Comparison of ENCODE assay signal across 29 cellular contexts in genomic region chr13:46771693-46772092, GRCh38.
"Had no signal": no experiment of that assay in that cellular context is flagged by ENCODE, and none has a peak within 500 bp of the region (broad histone marks: within the 10 kb centered on the region; RNA-seq: fewer than 3 reads in every experiment).

No MANE protein-coding gene starts in this region.

- H3K9me3 ChIP-seq: stomach, suprapubic skin, testis, thoracic aorta, thyroid gland, tibial artery, tibial nerve, transverse colon, upper lobe of left lung, upper lobe of right lung, uterus, vagina had no signal

- ATAC-seq: stimulated activated effector memory CD8-positive, alpha-beta T cell treated with anti-CD3 and anti-CD28 coated beads, Interleukin-12 subunit alpha, Interleukin-12 subunit beta, amount 100 ng/mL, for 72 hours; stimulated activated memory B cell treated with anti-CD40 and anti-IgM and Interleukin-4, amounts not matched to agents 10 μg/mL and 1 μg/mL and 100 μg/mL, for 72 hours; stimulated activated naive B cell treated with anti-CD40 and anti-IgM and Interleukin-4, amounts not matched to agents 10 μg/mL and 1 μg/mL and 100 μg/mL, for 72 hours; stimulated activated naive CD8-positive, alpha-beta T cell treated with anti-CD3 and anti-CD28 coated beads, Interleukin-15, amount 100 ng/mL, for 72 hours; stimulated activated naive CD8-positive, alpha-beta T cell treated with anti-CD3 and anti-CD28 coated beads, Interleukin-15, Interleukin-2, amounts not matched to agents 100 U/mL and 50 U/mL, for 24 hours; upper lobe of right lung had no signal

- H3K4me1 Mint-ChIP-seq: stimulated activated effector memory CD8-positive, alpha-beta T cell treated with anti-CD3 and anti-CD28 coated beads, Interleukin-12 subunit alpha, Interleukin-12 subunit beta, amount 100 ng/mL, for 72 hours; stimulated activated memory B cell treated with anti-CD40 and anti-IgM and Interleukin-4, amounts not matched to agents 10 μg/mL and 1 μg/mL and 100 μg/mL, for 72 hours; stimulated activated naive B cell treated with anti-CD40 and anti-IgM and Interleukin-4, amounts not matched to agents 10 μg/mL and 1 μg/mL and 100 μg/mL, for 72 hours; stimulated activated naive CD8-positive, alpha-beta T cell treated with anti-CD3 and anti-CD28 coated beads, Interleukin-15, amount 100 ng/mL, for 72 hours had no signal

- H3K27me3 ChIP-seq: stomach, suprapubic skin, testis, thyroid gland, tibial artery, tibial nerve, transverse colon, upper lobe of left lung, upper lobe of right lung, uterus, vagina had no signal

- H3K4me3 ChIP-seq: stomach, suprapubic skin, testis, thoracic aorta, thyroid gland, tibial artery, tibial nerve, transverse colon, upper lobe of left lung, upper lobe of right lung, uterus, vagina had no signal

- H3K27ac ChIP-seq: stomach, suprapubic skin, testis, tibial nerve, transverse colon, upper lobe of left lung, upper lobe of right lung, uterus, vagina had no signal

- DNase-seq: stimulated activated CD4-positive, alpha-beta T cell treated with anti-CD3 and anti-CD28 coated beads, Interleukin-2, amount 100 ng/mL, for 48 hours; stimulated activated CD4-positive, alpha-beta T cell treated with anti-CD3 and anti-CD28 coated beads, Interleukin-4, amount 100 ng/mL, for 1 hour; stimulated activated CD4-positive, alpha-beta T cell treated with anti-CD3 and anti-CD28 coated beads, Interleukin-4, amount 100 ng/mL, for 24 hours; stimulated activated CD4-positive, alpha-beta T cell treated with anti-CD3 and anti-CD28 coated beads, Interleukin-4, amount 100 ng/mL, for 4 hours; stimulated activated CD8-positive, alpha-beta memory T cell treated with anti-CD3 and anti-CD28 coated beads, Interleukin-4, amount 100 ng/mL, for 48 hours; stimulated activated naive B cell treated with anti-CD40 and anti-IgM and Interleukin-4, amounts not matched to agents 10 μg/mL and 1 μg/mL and 100 μg/mL, for 72 hours; stimulated activated naive CD4-positive, alpha-beta T cell; stimulated activated naive CD4-positive, alpha-beta T cell treated with Interleukin-2 at 50 U/mL for 16 hours; stimulated activated naive CD8-positive, alpha-beta T cell treated with anti-CD3 and anti-CD28 coated beads, Interleukin-15, amount 100 ng/mL, for 72 hours; stimulated activated naive CD8-positive, alpha-beta T cell treated with anti-CD3 and anti-CD28 coated beads, Interleukin-15, Interleukin-2, amounts not matched to agents 100 U/mL and 50 U/mL, for 24 hours; stomach; substantia nigra; testis; thyroid gland; tibial artery; transverse colon; trophoblast cell; upper lobe of left lung; upper lobe of right lung; uterus had no signal

- H3K4me3 Mint-ChIP-seq: stimulated activated effector memory CD8-positive, alpha-beta T cell treated with anti-CD3 and anti-CD28 coated beads, Interleukin-12 subunit alpha, Interleukin-12 subunit beta, amount 100 ng/mL, for 72 hours; stimulated activated memory B cell treated with anti-CD40 and anti-IgM and Interleukin-4, amounts not matched to agents 10 μg/mL and 1 μg/mL and 100 μg/mL, for 72 hours; stimulated activated naive B cell treated with anti-CD40 and anti-IgM and Interleukin-4, amounts not matched to agents 10 μg/mL and 1 μg/mL and 100 μg/mL, for 72 hours; stimulated activated naive CD8-positive, alpha-beta T cell treated with anti-CD3 and anti-CD28 coated beads, Interleukin-15, amount 100 ng/mL, for 72 hours; stimulated activated naive CD8-positive, alpha-beta T cell treated with anti-CD3 and anti-CD28 coated beads, Interleukin-15, Interleukin-2, amounts not matched to agents 100 ng/mL and 50 ng/mL, for 24 hours; type B pancreatic cell had no signal

- H3K9me3 Mint-ChIP-seq: stimulated activated effector memory CD8-positive, alpha-beta T cell treated with anti-CD3 and anti-CD28 coated beads, Interleukin-12 subunit alpha, Interleukin-12 subunit beta, amount 100 ng/mL, for 72 hours; stimulated activated memory B cell treated with anti-CD40 and anti-IgM and Interleukin-4, amounts not matched to agents 10 μg/mL and 1 μg/mL and 100 μg/mL, for 72 hours; stimulated activated naive B cell treated with anti-CD40 and anti-IgM and Interleukin-4, amounts not matched to agents 10 μg/mL and 1 μg/mL and 100 μg/mL, for 72 hours; stimulated activated naive CD8-positive, alpha-beta T cell treated with anti-CD3 and anti-CD28 coated beads, Interleukin-15, amount 100 ng/mL, for 72 hours; stimulated activated naive CD8-positive, alpha-beta T cell treated with anti-CD3 and anti-CD28 coated beads, Interleukin-15, Interleukin-2, amounts not matched to agents 100 ng/mL and 50 ng/mL, for 24 hours; type B pancreatic cell had no signal

- FAIRE-seq: urothelium cell line had no signal

- H3K4me1 ChIP-seq: suprapubic skin, upper lobe of left lung, upper lobe of right lung, vagina had no signal

- H3K27ac Mint-ChIP-seq: stimulated activated effector memory CD8-positive, alpha-beta T cell treated with anti-CD3 and anti-CD28 coated beads, Interleukin-12 subunit alpha, Interleukin-12 subunit beta, amount 100 ng/mL, for 72 hours; stimulated activated memory B cell treated with anti-CD40 and anti-IgM and Interleukin-4, amounts not matched to agents 10 μg/mL and 1 μg/mL and 100 μg/mL, for 72 hours; stimulated activated naive B cell treated with anti-CD40 and anti-IgM and Interleukin-4, amounts not matched to agents 10 μg/mL and 1 μg/mL and 100 μg/mL, for 72 hours; stimulated activated naive CD8-positive, alpha-beta T cell treated with anti-CD3 and anti-CD28 coated beads, Interleukin-15, amount 100 ng/mL, for 72 hours; stimulated activated naive CD8-positive, alpha-beta T cell treated with anti-CD3 and anti-CD28 coated beads, Interleukin-15, Interleukin-2, amounts not matched to agents 100 ng/mL and 50 ng/mL, for 24 hours; type B pancreatic cell had no signal

- H3K36me3 ChIP-seq: thyroid gland, uterus had no signal

- H3K27me3 Mint-ChIP-seq: stimulated activated memory B cell treated with anti-CD40 and anti-IgM and Interleukin-4, amounts not matched to agents 10 μg/mL and 1 μg/mL and 100 μg/mL, for 72 hours; stimulated activated naive B cell treated with anti-CD40 and anti-IgM and Interleukin-4, amounts not matched to agents 10 μg/mL and 1 μg/mL and 100 μg/mL, for 72 hours; stimulated activated naive CD8-positive, alpha-beta T cell treated with anti-CD3 and anti-CD28 coated beads, Interleukin-15, amount 100 ng/mL, for 72 hours; stimulated activated naive CD8-positive, alpha-beta T cell treated with anti-CD3 and anti-CD28 coated beads, Interleukin-15, Interleukin-2, amounts not matched to agents 100 ng/mL and 50 ng/mL, for 24 hours; type B pancreatic cell had no signal
